15 cellular contexts compared by ENCODE assay signal in genomic region chr1:93876284-93876683, GRCh38. TPM values are rescaled to one million over a fixed set of nuclear protein-coding genes. Genes with fewer than 3 reads are reported as not detected.
DNase-seq lines count a peak whose midpoint lies in the region; ATAC-seq, FAIRE-seq and TF ChIP-seq lines count a peak whose summit lies in the region.
"Had no signal": no experiment of that assay in that cellular context is flagged by ENCODE, and none has a peak within 500 bp of the region (broad histone marks: within the 10 kb centered on the region; RNA-seq: fewer than 3 reads in every experiment).

No MANE protein-coding gene starts in this region.

- ATAC-seq in activated CD8-positive, alpha-beta T cell treated with anti-CD3 and anti-CD28 coated beads for 36 hours, result no peak
- ATAC-seq in GM19455 (IDR thresholded peaks at IDR 0.05; ENCODE audit: unreplicated experiment), result no peak

- H2AFZ ChIP-seq in ACC112 (ENCODE audit: low read length, unreplicated experiment) (no peak overlapping the region), keratinocyte (ENCODE audit: control insufficient read depth, low read length) (no peak overlapping the region)

- DNase-seq in GM12892 (ENCODE audit: insufficient read length) (no peak), keratinocyte (ENCODE audit: low read depth, low spot score) (no peak), kidney tubule cell (ENCODE audit: low spot score) (no peak), globus pallidus (ENCODE audit: low spot score) (no peak), T-helper 9 cell (no peak)
- no peak for DNase-seq in activated CD8-positive, alpha-beta T cell treated with anti-CD3 and anti-CD28 coated beads for 36 hours
- DNase-seq: kidney glomerular epithelial cell; MV-4-11; NCI-H510A; ovary; stimulated activated CD4-positive, alpha-beta T cell treated with anti-CD3 and anti-CD28 coated beads, Interleukin-4, amount 100 ng/mL, for 1 hour; testis had no signal

- peak overlapping the region; percentile 93 for H3K4me3 Mint-ChIP-seq in activated CD8-positive, alpha-beta T cell treated with anti-CD3 and anti-CD28 coated beads for 36 hours

- H4K20me1 ChIP-seq in keratinocyte (ENCODE audit: control insufficient read depth, extremely low read depth, insufficient read depth, low read length), result peaks cover 2% of the 10 kb centered on the region

- H3K4me1 ChIP-seq in ACC112 (ENCODE audit: control insufficient read depth, insufficient read depth, low read length, unreplicated experiment) (peaks cover 21% of the 10 kb centered on the region), keratinocyte (ENCODE audit: control insufficient read depth, extremely low read depth, insufficient read depth, low read length) (peaks cover 30% of the 10 kb centered on the region)

- H3K4me2 ChIP-seq in keratinocyte (ENCODE audit: control insufficient read depth, extremely low read depth, insufficient read depth, low read depth, low read length), result peak overlapping the region; percentile 53

- no peaks in the 10 kb centered on the region for H3K9me1 ChIP-seq in keratinocyte (ENCODE audit: control insufficient read depth, extremely low read depth, insufficient read depth, low read length)

- no peak for TF ChIP-seq POLR2A in GM12892 (IDR thresholded peaks at IDR 0.05; ENCODE audit: low read depth, low read length)

- peak; percentile 36 for FAIRE-seq in GM12892 (lab: Jason Lieb, UNC)
- no peak for FAIRE-seq in keratinocyte (lab: Jason Lieb, UNC)

- H3K36me3 ChIP-seq in ACC112 (ENCODE audit: insufficient read depth, low read length) (peaks cover 58% of the 10 kb centered on the region), keratinocyte (ENCODE audit: control insufficient read depth in 2 of 2, extremely low read depth in 1 of 2, insufficient read depth in 2 of 2, low read length in 2 of 2) (peaks cover 11 to 33% of the 10 kb centered on the region in 2 experiments)
- H3K36me3 ChIP-seq: ovary had no signal

- CTCF ChIA-PET in activated CD8-positive, alpha-beta T cell treated with anti-CD3 and anti-CD28 coated beads for 36 hours (lab: Charles Lee), result no interaction called here

- peaks cover 64% of the 10 kb centered on the region for H3K36me3 Mint-ChIP-seq in activated CD8-positive, alpha-beta T cell treated with anti-CD3 and anti-CD28 coated beads for 36 hours (ENCODE audit: low read depth)

- H3K27ac Mint-ChIP-seq in activated CD8-positive, alpha-beta T cell treated with anti-CD3 and anti-CD28 coated beads for 36 hours, result peak overlapping the region; percentile 95

- H3K27ac ChIP-seq in ACC112 (ENCODE audit: low read depth, low read length) (no peak overlapping the region), keratinocyte (ENCODE audit: control insufficient read depth, insufficient read depth, low read length) (no peak overlapping the region)
- H3K27ac ChIP-seq: cardiac muscle cell, ovary, testis had no signal

- no peaks in the 10 kb centered on the region for H3K9me3 Mint-ChIP-seq in activated CD8-positive, alpha-beta T cell treated with anti-CD3 and anti-CD28 coated beads for 36 hours

- H3K4me3 ChIP-seq in ACC112 (ENCODE audit: low read depth, low read length), result peak overlapping the region; percentile 36
- H3K4me3 ChIP-seq in keratinocyte (ENCODE audit: control insufficient read depth in 2 of 3, extremely low read depth in 1 of 3, insufficient read depth in 2 of 3, low read depth in 1 of 3, low read length in 3 of 3), result no peak overlapping the region
- H3K4me3 ChIP-seq: cardiac muscle cell, ovary, testis had no signal

- no peaks in the 10 kb centered on the region for H3K9me3 ChIP-seq in keratinocyte (ENCODE audit: control insufficient read depth, low read depth, low read length)
- H3K9me3 ChIP-seq: ovary, testis had no signal

- no peaks in the 10 kb centered on the region for H3K27me3 ChIP-seq in ACC112 (ENCODE audit: insufficient read depth, low read length)
- no peaks in the 10 kb centered on the region for H3K27me3 ChIP-seq in keratinocyte (ENCODE audit: control insufficient read depth, extremely low read depth, insufficient read depth, low read length)
- H3K27me3 ChIP-seq: cardiac muscle cell, ovary, testis had no signal

- no peaks in the 10 kb centered on the region for H3K27me3 Mint-ChIP-seq in activated CD8-positive, alpha-beta T cell treated with anti-CD3 and anti-CD28 coated beads for 36 hours

- dilution Hi-C loops in keratinocyte (cut with MboI; ENCODE audit: extremely low pct_ligation_motif_present, low sequenced_read_pairs), result no loop called here

- intact Hi-C loops in activated CD8-positive, alpha-beta T cell treated with anti-CD3 and anti-CD28 coated beads for 36 hours (cut with micrococcal nuclease), result no loop called here

- no peak for TF ChIP-seq CTCF in activated CD8-positive, alpha-beta T cell treated with anti-CD3 and anti-CD28 coated beads for 36 hours (IDR thresholded peaks at IDR 0.05)
- TF ChIP-seq CTCF in keratinocyte (optimal IDR thresholded peaks at IDR 0.05 in 1 of 3, IDR thresholded peaks at IDR 0.05 in 1 of 3, conservative IDR thresholded peaks at IDR 0.05 in 1 of 3; ENCODE audit: extremely low read depth in 1 of 3, insufficient read depth in 2 of 3, low read length in 3 of 3), result no peak

- H3K9ac ChIP-seq in keratinocyte (ENCODE audit: control insufficient read depth, extremely low read depth, insufficient read depth, low read length), result no peak overlapping the region

- POLR2A ChIA-PET in activated CD8-positive, alpha-beta T cell treated with anti-CD3 and anti-CD28 coated beads for 36 hours (lab: Charles Lee), result interaction anchor here (0.9 kb wide), 1 partner anchor 269 kb away, joined by 3 read pairs; no protein-coding TSS in a partner anchor

- peaks cover 37% of the 10 kb centered on the region for H3K4me1 Mint-ChIP-seq in activated CD8-positive, alpha-beta T cell treated with anti-CD3 and anti-CD28 coated beads for 36 hours (ENCODE audit: low read depth)

- peaks cover 40% of the 10 kb centered on the region for H3K79me2 ChIP-seq in ACC112 (ENCODE audit: control insufficient read depth, insufficient read depth, low read length, unreplicated experiment)
- H3K79me2 ChIP-seq in keratinocyte (ENCODE audit: control insufficient read depth, insufficient read depth, low read length), result peaks cover 50% of the 10 kb centered on the region

RNA-seq across cellular contexts. Expression of gene DNTTIP2, which starts 2.7 kb away (rescaled TPM):
- polyA plus RNA-seq in GM12892 (2012; ENCODE audit: missing spikeins), result 48.1 TPM
- 10 to 100 TPM; 81.7 to 82.2 TPM for total RNA-seq in activated CD8-positive, alpha-beta T cell treated with anti-CD3 and anti-CD28 coated beads for 36 hours
- 28.0 to 46.2 TPM (median 32.7 TPM) in 3 replicates for polyA plus RNA-seq in keratinocyte
- polyA plus RNA-seq in keratinocyte (2011; ENCODE audit: low read depth), result 133 TPM
- 19.4 and 39.1 TPM in 2 replicates for polyA plus RNA-seq in keratinocyte (2011; cell fraction: cytosol; rRNA removed)
- polyA plus RNA-seq in keratinocyte (2011; cell fraction: nucleus; rRNA removed), result 30.8 and 44.9 TPM in 2 replicates
- 56.5 and 60.3 TPM in 2 replicates for polyA plus RNA-seq in keratinocyte (2012; ENCODE audit: low replicate concordance)
- polyA minus RNA-seq in keratinocyte, result 8.7 to 49.8 TPM (median 26.9 TPM) in 3 replicates
- polyA minus RNA-seq in keratinocyte (2011; cell fraction: cytosol; rRNA and poly(A)+ RNA removed), result 10.4 TPM
- polyA minus RNA-seq in keratinocyte (2011; cell fraction: nucleus; rRNA and poly(A)+ RNA removed), result 13.2 and 54.1 TPM in 2 replicates

RNA-seq across cellular contexts. Expression of gene GCLM, which starts 32.9 kb away (rescaled TPM):
- 3.6 TPM for polyA plus RNA-seq in GM12892 (2012; ENCODE audit: missing spikeins)
- 10 to 100 TPM; 25.3 to 26.4 TPM for total RNA-seq in activated CD8-positive, alpha-beta T cell treated with anti-CD3 and anti-CD28 coated beads for 36 hours
- polyA plus RNA-seq in keratinocyte, result 17.9 to 44.1 TPM (median 41.8 TPM) in 3 replicates
- polyA plus RNA-seq in keratinocyte (2011; ENCODE audit: low read depth), result 1.6 TPM
- polyA plus RNA-seq in keratinocyte (2011; cell fraction: cytosol; rRNA removed), result 17.1 and 45.0 TPM in 2 replicates
- polyA plus RNA-seq in keratinocyte (2011; cell fraction: nucleus; rRNA removed), result 28.6 and 30.9 TPM in 2 replicates
- polyA plus RNA-seq in keratinocyte (2012; ENCODE audit: low replicate concordance), result 6.4 and 36.0 TPM in 2 replicates
- 4.6 to 19.0 TPM (median 12.2 TPM) in 3 replicates for polyA minus RNA-seq in keratinocyte
- polyA minus RNA-seq in keratinocyte (2011; cell fraction: cytosol; rRNA and poly(A)+ RNA removed), result 13.6 TPM
- 13.0 and 17.3 TPM in 2 replicates for polyA minus RNA-seq in keratinocyte (2011; cell fraction: nucleus; rRNA and poly(A)+ RNA removed)
